ENCODE assay signal across 9 cellular contexts in the genomic region with DNA sequence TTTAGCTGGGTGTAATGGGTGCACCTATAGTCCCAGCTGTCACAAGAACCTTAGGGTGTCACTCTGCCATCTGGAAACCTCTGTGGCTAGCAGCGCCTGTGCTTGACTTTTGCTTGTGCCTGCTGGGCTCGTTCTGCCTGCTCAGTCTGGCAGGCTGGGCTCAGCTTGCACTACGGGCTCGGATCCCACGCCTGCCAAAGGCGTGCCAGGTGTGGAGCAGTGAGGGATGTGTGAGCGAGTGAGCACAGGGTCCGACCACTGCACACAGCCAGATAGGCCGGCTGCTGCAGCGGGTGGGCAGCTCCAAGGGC. TPM values are rescaled to one million over a fixed set of nuclear protein-coding genes. Genes with fewer than 3 reads are reported as not detected.
DNase-seq lines count a peak whose midpoint lies in the region; ATAC-seq and TF ChIP-seq lines count a peak whose summit lies in the region.
"Had no signal": no experiment of that assay in that cellular context is flagged by ENCODE, and none has a peak within 500 bp of the region (broad histone marks: within the 10 kb centered on the region; RNA-seq: fewer than 3 reads in every experiment).

No MANE protein-coding gene starts in this region.

- CTCF ChIA-PET in activated CD4-positive, alpha-beta T cell treated with anti-CD3 and anti-CD28 coated beads, Interleukin-2, amount 10 ng/mL, durations not matched to agents 7 days and 5 days (lab: Charles Lee) = interaction anchor here (0.6 to 5.8 kb wide), 7 partner anchors 11 to 468 kb away, joined by 3 to 55 read pairs (median 5); a partner anchor contains a TSS

- POLR2A ChIA-PET in activated CD4-positive, alpha-beta T cell treated with anti-CD3 and anti-CD28 coated beads, Interleukin-2, amount 10 ng/mL, durations not matched to agents 7 days and 5 days (lab: Charles Lee) = no interaction called here

- no peaks in the 10 kb centered on the region for H3K36me3 Mint-ChIP-seq in progenitor cell of endocrine pancreas (ENCODE audit: insufficient read depth)
- peaks cover 3% of the 10 kb centered on the region for H3K36me3 Mint-ChIP-seq in activated CD4-positive, alpha-beta T cell treated with anti-CD3 and anti-CD28 coated beads, Interleukin-2, amount 10 ng/mL, durations not matched to agents 7 days and 5 days (ENCODE audit: low read depth)

- peak; percentile 1 for ATAC-seq in GM21576 (IDR thresholded peaks at IDR 0.05; ENCODE audit: unreplicated experiment)

- peak overlapping the region; percentile 84 for H3K4me3 Mint-ChIP-seq in progenitor cell of endocrine pancreas (ENCODE audit: low read depth)
- H3K4me3 Mint-ChIP-seq in activated CD4-positive, alpha-beta T cell treated with anti-CD3 and anti-CD28 coated beads, Interleukin-2, amount 10 ng/mL, durations not matched to agents 7 days and 5 days = no peak overlapping the region

- peaks cover 19% of the 10 kb centered on the region for H3K4me1 Mint-ChIP-seq in progenitor cell of endocrine pancreas (ENCODE audit: low read depth)
- peaks cover 29% of the 10 kb centered on the region for H3K4me1 Mint-ChIP-seq in activated CD4-positive, alpha-beta T cell treated with anti-CD3 and anti-CD28 coated beads, Interleukin-2, amount 10 ng/mL, durations not matched to agents 7 days and 5 days

- DNase-seq in NCI-H1694 treated with DMSO at 0.1 percent for 48 hours (lab: John Stamatoyannopoulos, UW) (peak; percentile 1), fibroblast of the aortic adventitia (ENCODE audit: low read depth) (no peak), progenitor cell of endocrine pancreas (ENCODE audit: low spot score, unreplicated experiment) (no peak), T-helper 2 cell (no peak), kidney tubule cell (ENCODE audit: low spot score) (no peak), SIG-M5 treated with dmso at 0.1 percent for 504 hours (lab: John Stamatoyannopoulos, UW; ENCODE audit: unreplicated experiment) (no peak)
- DNase-seq in activated CD4-positive, alpha-beta T cell treated with anti-CD3 and anti-CD28 coated beads, Interleukin-2, amount 10 ng/mL, durations not matched to agents 7 days and 5 days = no peak
- DNase-seq: COR-L47 had no signal

- H3K9me3 Mint-ChIP-seq in progenitor cell of endocrine pancreas (ENCODE audit: low read depth) = no peaks in the 10 kb centered on the region
- peaks cover 3% of the 10 kb centered on the region for H3K9me3 Mint-ChIP-seq in activated CD4-positive, alpha-beta T cell treated with anti-CD3 and anti-CD28 coated beads, Interleukin-2, amount 10 ng/mL, durations not matched to agents 7 days and 5 days

- TF ChIP-seq CTCF in fibroblast of the aortic adventitia (IDR thresholded peaks at IDR 0.05; ENCODE audit: insufficient read depth, low read length) (no peak), progenitor cell of endocrine pancreas (IDR thresholded peaks at IDR 0.05; ENCODE audit: unreplicated experiment) (no peak)

- no peaks in the 10 kb centered on the region for H3K27me3 Mint-ChIP-seq in progenitor cell of endocrine pancreas
- no peaks in the 10 kb centered on the region for H3K27me3 Mint-ChIP-seq in activated CD4-positive, alpha-beta T cell treated with anti-CD3 and anti-CD28 coated beads, Interleukin-2, amount 10 ng/mL, durations not matched to agents 7 days and 5 days

- H3K4me3 ChIP-seq in fibroblast of the aortic adventitia (ENCODE audit: low read depth, low read length) = peak overlapping the region; percentile 42

- peak overlapping the region; percentile 98 for H3K27ac Mint-ChIP-seq in progenitor cell of endocrine pancreas
- no peak overlapping the region for H3K27ac Mint-ChIP-seq in activated CD4-positive, alpha-beta T cell treated with anti-CD3 and anti-CD28 coated beads, Interleukin-2, amount 10 ng/mL, durations not matched to agents 7 days and 5 days

RNA-seq across cellular contexts. Expression of a gene that starts 2.8 kb away (rescaled TPM):
- total RNA-seq in fibroblast of the aortic adventitia (ENCODE audit: low replicate concordance) = 3.9 and 9.5 TPM in 2 replicates
- total RNA-seq in progenitor cell of endocrine pancreas = 28.4 and 32.8 TPM in 2 replicates
- total RNA-seq in activated CD4-positive, alpha-beta T cell treated with anti-CD3 and anti-CD28 coated beads, Interleukin-2, amount 10 ng/mL, durations not matched to agents 7 days and 5 days = 10 to 100 TPM; 39.3 to 39.4 TPM

RNA-seq across cellular contexts. Expression of a gene that starts 14.7 kb away (rescaled TPM):
- total RNA-seq in fibroblast of the aortic adventitia (ENCODE audit: low replicate concordance) (7.0 and 12.9 TPM in 2 replicates), progenitor cell of endocrine pancreas (34.6 and 42.0 TPM in 2 replicates)
- 10 to 100 TPM; 53.7 to 59.1 TPM for total RNA-seq in activated CD4-positive, alpha-beta T cell treated with anti-CD3 and anti-CD28 coated beads, Interleukin-2, amount 10 ng/mL, durations not matched to agents 7 days and 5 days

RNA-seq across cellular contexts. Expression of a gene that starts 49.8 kb away (rescaled TPM):
- total RNA-seq in fibroblast of the aortic adventitia (ENCODE audit: low replicate concordance) (2.7 and 8.7 TPM in 2 replicates), progenitor cell of endocrine pancreas (18.2 and 21.0 TPM in 2 replicates)
- total RNA-seq in activated CD4-positive, alpha-beta T cell treated with anti-CD3 and anti-CD28 coated beads, Interleukin-2, amount 10 ng/mL, durations not matched to agents 7 days and 5 days = 1 to 10 TPM; 1.9 to 2.2 TPM
